In the genomic region with DNA sequence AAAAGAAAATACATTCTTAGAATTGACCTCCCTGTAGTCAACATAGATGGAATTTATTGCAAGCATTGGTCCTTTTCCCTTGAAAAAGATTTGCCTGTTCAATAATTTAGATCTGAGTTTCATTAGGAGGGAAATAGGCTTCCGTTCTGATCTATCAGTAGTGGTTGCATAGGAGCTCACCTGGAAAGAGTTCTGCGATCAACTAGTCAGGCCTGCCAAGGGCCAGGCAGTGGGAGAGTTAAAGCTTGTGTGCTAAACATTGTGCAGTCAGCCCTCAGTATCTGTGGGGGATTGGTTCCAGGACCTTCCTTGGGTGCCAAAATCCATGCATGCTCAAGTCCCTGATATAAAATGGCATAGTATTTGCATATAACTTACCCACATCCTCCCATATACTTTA, we compare ENCODE assay signal across 16 cellular contexts. TPM values are rescaled to one million over a fixed set of nuclear protein-coding genes. Genes with fewer than 3 reads are reported as not detected.
A peak's percentile ranks its signal among the peaks of the same experiment; 100 is the strongest.
DNase-seq lines count a peak whose midpoint lies in the region; ATAC-seq, FAIRE-seq and TF ChIP-seq lines count a peak whose summit lies in the region.
"Had no signal": no experiment of that assay in that cellular context is flagged by ENCODE, and none has a peak within 500 bp of the region (broad histone marks: within the 10 kb centered on the region; RNA-seq: fewer than 3 reads in every experiment).

No MANE protein-coding gene starts in this region.

- H2AFZ ChIP-seq in HCT116 (ENCODE audit: low read depth, low read length, poor library complexity, severe bottlenecking), result no peak overlapping the region
- H2AFZ ChIP-seq in K562 (ENCODE audit: low read depth, low read length), result peak overlapping the region; percentile 33; the same call in 1 of the 2 replicates

- H3K4me2 ChIP-seq in BLaER1 (peak overlapping the region; percentile 65), HCT116 (ENCODE audit: low read length) (no peak overlapping the region), K562 (ENCODE audit: insufficient read depth, low read length) (no peak overlapping the region)

- no peaks in the 10 kb centered on the region; the same call in 1 of the 2 replicates for H3K27me3 ChIP-seq in BLaER1
- H3K27me3 ChIP-seq in HCT116 (ENCODE audit: insufficient read depth, low read length), result no peaks in the 10 kb centered on the region
- no peaks in the 10 kb centered on the region for H3K27me3 ChIP-seq in K562 (ENCODE audit: control insufficient read depth in 2 of 2, insufficient read depth in 2 of 2, low read length in 2 of 2)
- H3K27me3 ChIP-seq in sigmoid colon, result no peaks in the 10 kb centered on the region

- ATAC-seq in HCT116, result peak; percentile 60; the same call in 1 of the 2 replicates
- ATAC-seq in K562, result peak; percentile 52; the same call in 2 of the 3 replicates
- no peak for ATAC-seq in activated T-cell treated with anti-CD3 and anti-CD28 coated beads, Interleukin-2, amount 50 U/mL, for 4 hours

- 58% methylated on average over 2 of the region's 2 CpGs for WGBS in K562 (ENCODE audit: insufficient coverage, low coverage, missing lambda C conversion rate)
- WGBS in sigmoid colon, 2 donors, result 96 to 97% methylated on average over 2 of the region's 2 CpGs

- peaks cover 32% of the 10 kb centered on the region for H3K4me1 ChIP-seq in BLaER1
- H3K4me1 ChIP-seq in HCT116 (ENCODE audit: control insufficient read depth in 1 of 2, insufficient read depth in 2 of 2, low read length in 2 of 2), result 0 out of 4 replicates have a peak, but pooled peaks cover 0 to under 1% of the 10 kb centered on the region in 2 experiments
- peaks cover 0 to under 1% of the 10 kb centered on the region in 2 experiments; a peak in 2 of 5 replicates for H3K4me1 ChIP-seq in K562 (replicated peaks in 1 of 2; ENCODE audit: control insufficient read depth in 2 of 2, insufficient read depth in 2 of 2, low read length in 2 of 2)
- H3K4me1 ChIP-seq in sigmoid colon, result peaks cover 0 to 10% (median 5%) of the 10 kb centered on the region in 4 donors
- H3K4me1 ChIP-seq: Caco-2, HAP-1 had no signal

- H3K36me3 ChIP-seq in BLaER1, result no peaks in the 10 kb centered on the region
- no peaks in the 10 kb centered on the region for H3K36me3 ChIP-seq in HCT116 (ENCODE audit: control insufficient read depth in 1 of 2, insufficient read depth in 2 of 2, low read length in 2 of 2)
- H3K36me3 ChIP-seq in K562 (ENCODE audit: control insufficient read depth, insufficient read depth, low read length), result no peaks in the 10 kb centered on the region
- no peaks in the 10 kb centered on the region for H3K36me3 ChIP-seq in sigmoid colon
- H3K36me3 ChIP-seq: HAP-1 had no signal

- CTCF ChIA-PET in HCT116 (lab: Charles Lee), result no interaction called here
- CTCF ChIA-PET in K562 (lab: Yijun Ruan, JAX; ENCODE audit: low intra/inter-chr PET ratio), result no interaction called here

- DNase-seq in HCT116 (ENCODE audit: low read depth, low spot score), result no peak
- DNase-seq in K562 (ENCODE audit: extremely low read depth in 1 of 4, low spot score in 3 of 4), result no peak
- DNase-seq in sigmoid colon, result peak; percentile 4
- no peak for DNase-seq in GM03348 (ENCODE audit: low spot score)
- no peak for DNase-seq in GM10266 (ENCODE audit: extremely low spot score)
- no peak for DNase-seq in activated T-cell treated with anti-CD3 and anti-CD28 coated beads, Interleukin-2, amount 50 U/mL, for 4 hours
- DNase-seq: Caco-2; CD4-positive, alpha-beta T cell; GOT3; HFFc6 had no signal

- no peak overlapping the region for H3K4me3 Mint-ChIP-seq in activated T-cell treated with anti-CD3 and anti-CD28 coated beads, Interleukin-2, amount 50 U/mL, for 4 hours
- H3K4me3 Mint-ChIP-seq: B cell; CD4-positive, alpha-beta T cell; HFFc6 had no signal

- H3K27ac ChIP-seq in BLaER1 (no peak overlapping the region), HCT116 (ENCODE audit: low read depth, low read length) (no peak overlapping the region), K562 (ENCODE audit: extremely low read depth, low read depth, low read length) (no peak overlapping the region), sigmoid colon (no peak overlapping the region)
- H3K27ac ChIP-seq: C4-2B had no signal

- TF ChIP-seq RAD21 in HCT116 (IDR thresholded peaks at IDR 0.05; ENCODE audit: low read depth) (no peak), K562 (CRISPR knock-in tag; conservative IDR thresholded peaks at IDR 0.05 in 1 of 2, IDR thresholded peaks at IDR 0.05 in 1 of 2) (no peak)

- H3K79me2 ChIP-seq in HCT116 (ENCODE audit: insufficient read depth, low read length) (no peaks in the 10 kb centered on the region), K562 (ENCODE audit: control insufficient read depth, insufficient read depth, low read length) (no peaks in the 10 kb centered on the region)

- H4K20me1 ChIP-seq in BLaER1 (no peaks in the 10 kb centered on the region), HCT116 (ENCODE audit: insufficient read depth) (no peaks in the 10 kb centered on the region), K562 (replicated peaks; ENCODE audit: control insufficient read depth, insufficient read depth, low read length) (no peaks in the 10 kb centered on the region)

- TF ChIP-seq EP300 in K562 (IDR thresholded peaks at IDR 0.05; ENCODE audit: low read length), result no peak
- TF ChIP-seq EP300 in sigmoid colon (IDR thresholded peaks at IDR 0.05), result no peak

- intact Hi-C loops in HCT116 (cut with micrococcal nuclease), result no loop called here
- intact Hi-C loops in K562 (cut with micrococcal nuclease), result no loop called here
- intact Hi-C loops in sigmoid colon (cut with DNase I), result no loop called here

- no peaks in the 10 kb centered on the region for H3K36me3 Mint-ChIP-seq in activated T-cell treated with anti-CD3 and anti-CD28 coated beads, Interleukin-2, amount 50 U/mL, for 4 hours (ENCODE audit: insufficient read depth)

- H3K9me2 ChIP-seq in HCT116 (ENCODE audit: insufficient read depth), result no peaks in the 10 kb centered on the region

- POLR2A ChIA-PET in HCT116 (lab: Charles Lee) (no interaction called here), K562 (lab: Yijun Ruan, JAX) (no interaction called here)

- no TSS peak for BruUV-seq in HCT116 (replicated peaks; lab: Mats Ljungman, UMichigan)
- no TSS peak for BruUV-seq in K562 (replicated peaks; lab: Mats Ljungman, UMichigan)

- no peaks in the 10 kb centered on the region for H3K9me1 ChIP-seq in K562 (ENCODE audit: control insufficient read depth, insufficient read depth, low read length)

- no peak for FAIRE-seq in K562 (lab: Jason Lieb, UNC)
- FAIRE-seq: D721Med, G401.6 had no signal

- H3K9ac ChIP-seq in BLaER1, result no peak overlapping the region
- H3K9ac ChIP-seq in HCT116 (ENCODE audit: low read length), result no peak overlapping the region
- no peak overlapping the region for H3K9ac ChIP-seq in K562 (ENCODE audit: insufficient read depth in 1 of 2, low read depth in 2 of 2, low read length in 2 of 2)

- H3K27me3 Mint-ChIP-seq in activated T-cell treated with anti-CD3 and anti-CD28 coated beads, Interleukin-2, amount 50 U/mL, for 4 hours (ENCODE audit: low read depth), result peaks cover 5% of the 10 kb centered on the region

- H3K9me3 Mint-ChIP-seq in activated T-cell treated with anti-CD3 and anti-CD28 coated beads, Interleukin-2, amount 50 U/mL, for 4 hours, result no peaks in the 10 kb centered on the region
- H3K9me3 Mint-ChIP-seq: CD4-positive, alpha-beta T cell; HFFc6 had no signal

- in situ Hi-C loops in K562 (cut with MboI), result loop anchor here (10.0 kb wide), 1 partner anchor 343 kb away; no protein-coding TSS in a partner anchor

- RAD21 ChIA-PET in HCT116 (lab: Charles Lee; ENCODE audit: low non-redundant PET in 1 of 2, low total read pairs in 2 of 2, uncharacterized antibody in 2 of 2, unreplicated experiment in 2 of 2), result no interaction called here

- no peak for TF ChIP-seq POLR2A in HCT116 (IDR thresholded peaks at IDR 0.05; ENCODE audit: borderline replicate concordance, extremely low read depth, insufficient read depth, insufficient read length)
- TF ChIP-seq POLR2A in K562 (conservative IDR thresholded peaks at IDR 0.05), result no peak
- TF ChIP-seq POLR2A in sigmoid colon (IDR thresholded peaks at IDR 0.05), result no peak

- TF ChIP-seq CTCF in HCT116 (IDR thresholded peaks at IDR 0.05 in 2 of 3, conservative IDR thresholded peaks at IDR 0.05 in 1 of 3; ENCODE audit: borderline replicate concordance in 1 of 3, insufficient read depth in 1 of 3, low read depth in 2 of 3, low read length in 2 of 3) (no peak), K562 (IDR thresholded peaks at IDR 0.05 in 2 of 3, conservative IDR thresholded peaks at IDR 0.05 in 1 of 3; ENCODE audit: insufficient read depth in 2 of 3, low read depth in 1 of 3, low read length in 3 of 3) (no peak), sigmoid colon (IDR thresholded peaks at IDR 0.05) (no peak), GM10266 (IDR thresholded peaks at IDR 0.05; ENCODE audit: control insufficient read depth, insufficient read depth, low read depth, missing control alignments) (no peak)

- no peaks in the 10 kb centered on the region; the same call in 1 of the 2 replicates for H3K9me3 ChIP-seq in BLaER1
- no peaks in the 10 kb centered on the region for H3K9me3 ChIP-seq in HCT116 (ENCODE audit: control insufficient read depth in 1 of 2, insufficient read depth in 1 of 2, low read depth in 1 of 2, low read length in 2 of 2)
- no peaks in the 10 kb centered on the region for H3K9me3 ChIP-seq in K562 (replicated peaks; ENCODE audit: control insufficient read depth, insufficient read depth, low read depth, low read length)
- no peaks in the 10 kb centered on the region for H3K9me3 ChIP-seq in sigmoid colon
- H3K9me3 ChIP-seq: Caco-2, HAP-1 had no signal

- H3K4me1 Mint-ChIP-seq in activated T-cell treated with anti-CD3 and anti-CD28 coated beads, Interleukin-2, amount 50 U/mL, for 4 hours (ENCODE audit: low read depth), result no peaks in the 10 kb centered on the region

- H3K4me3 ChIP-seq in BLaER1 (no peak overlapping the region), HCT116 (replicated peaks in 1 of 2; ENCODE audit: low read depth in 1 of 2, low read length in 2 of 2) (no peak overlapping the region), K562 (no peak overlapping the region), sigmoid colon (no peak overlapping the region)
- H3K4me3 ChIP-seq: HAP-1 had no signal

RNA-seq across cellular contexts. Expression of gene IDH2, which starts 29.6 kb away (rescaled TPM):
- total RNA-seq in HCT116 (2021; ENCODE audit: unreplicated experiment) (48.1 TPM), K562 (2014; rRNA removed) (59.2 and 74.5 TPM in 2 replicates), K562 (2014; rRNA removed; fragmentation: Illumina TruSeq; extraction: Trizol) (34.2 and 41.2 TPM in 2 replicates), K562 (2015; rRNA removed; fragmentation: Illumina TruSeq; extraction: Trizol) (72.3 and 72.6 TPM in 2 replicates), K562 (2021) (76.7 and 80.4 TPM in 2 replicates), sigmoid colon (100 to 1,000 TPM in 3 of 4 donors, 10 to 100 TPM in 1; 77.2 to 164 (median 116) TPM)
- 77.3 and 78.9 TPM in 2 replicates for polyA plus RNA-seq in HCT116 (2012)
- 8.3 and 17.4 TPM in 2 replicates for total RNA-seq in K562 (2011; cell fraction: chromatin; rRNA removed; ENCODE audit: low replicate concordance)
- total RNA-seq in K562 (2011; cell fraction: nucleolus; rRNA removed), result 17.3 and 17.6 TPM in 2 replicates
- total RNA-seq in K562 (2011; cell fraction: nucleoplasm; rRNA removed), result 13.9 and 15.0 TPM in 2 replicates
- polyA plus RNA-seq in K562 (2011; rRNA removed) (99.9 and 181 TPM in 2 replicates), K562 (2014; fragmentation: Illumina TruSeq; extraction: Trizol) (83.0 and 84.4 TPM in 2 replicates), K562 (2014; fragmentation: Nextera tagmentation; extraction: Ambion mirVana) (1 to 10 TPM in 1 of 2 experiments, under 1 TPM in 1; 0.70 to 3.1 TPM), K562 (2014; rRNA removed) (51.1 and 52.3 TPM in 2 replicates), sigmoid colon (100 to 1,000 TPM in 1 of 3 donors, 10 to 100 TPM in 2; 43.8 to 210 (median 90.2) TPM)
- polyA plus RNA-seq in K562 (2011; cell fraction: cytosol; rRNA removed), result 113 and 128 TPM in 2 replicates
- polyA plus RNA-seq in K562 (2011; cell fraction: nucleus; rRNA removed), result 68.2 and 102 TPM in 2 replicates
- 68.8 and 135 TPM in 2 replicates for polyA plus RNA-seq in K562 (2012)
- polyA minus RNA-seq in K562 (2011; rRNA and poly(A)+ RNA removed), result 62.2 and 82.4 TPM in 2 replicates
- 51.4 and 98.5 TPM in 2 replicates for polyA minus RNA-seq in K562 (2011; cell fraction: cytosol; rRNA and poly(A)+ RNA removed)
- polyA minus RNA-seq in K562 (2011; cell fraction: nucleus; rRNA and poly(A)+ RNA removed), result 7.0 and 20.3 TPM in 2 replicates
- total RNA-seq in activated T-cell treated with anti-CD3 and anti-CD28 coated beads, Interleukin-2, amount 50 U/mL, for 4 hours, result 10 to 100 TPM; 32.8 to 45.1 (median 43.3) TPM

Comparison
In these comparisons a context has a peak if more than half of its experiments do, and no peak if none do; other contexts are left out.
1. ATAC-seq: peak in HCT116 (single experiment) and K562 (single experiment); none in activated T-cell treated with anti-CD3 and anti-CD28 coated beads, Interleukin-2, amount 50 U/mL, for 4 hours (0 of 2).